1 cellular context compared by ENCODE assay signal in the genomic region with DNA sequence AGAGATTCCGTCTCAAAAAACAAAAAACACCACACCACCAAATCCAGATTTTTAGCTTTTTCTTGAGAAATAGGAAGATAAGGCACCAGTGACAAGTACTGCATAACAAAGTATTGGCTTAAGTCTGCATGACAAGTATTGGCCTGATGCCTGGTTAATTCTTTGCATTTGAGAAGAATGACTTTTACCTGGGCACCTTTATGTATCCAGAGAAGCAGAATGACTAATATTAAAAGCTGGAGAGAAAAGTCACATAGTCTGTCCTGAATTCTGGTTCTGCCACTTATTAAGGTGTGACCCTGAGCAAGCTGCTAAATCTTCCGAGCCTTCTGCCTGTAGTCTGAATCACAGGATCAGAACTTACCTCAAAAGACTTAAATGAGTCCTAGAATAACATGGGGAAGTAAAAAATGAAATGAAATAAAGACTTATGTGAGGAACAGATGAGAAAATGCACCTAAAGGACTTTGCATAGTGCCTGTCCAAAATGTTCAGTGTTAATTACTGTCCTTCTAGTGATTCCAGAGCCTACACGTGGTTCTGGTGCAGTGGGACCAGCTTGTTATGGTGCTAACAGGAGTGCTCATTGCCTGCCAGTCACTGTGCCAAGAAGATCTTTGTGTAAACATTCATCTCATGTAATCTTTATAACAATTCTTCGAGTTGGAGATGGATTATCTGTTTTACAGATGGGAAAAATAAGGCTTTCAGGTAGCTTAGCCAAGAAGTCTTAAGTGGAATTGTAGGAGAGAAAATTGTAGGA.
TF ChIP-seq lines count a peak whose summit lies in the region.

No MANE protein-coding gene starts in this region.

TF ChIP-seq in SK-N-SH treated with all-trans-retinoic acid at 6 μM for 48 hours, 23 proteins besides CTCF, POLR2A, EP300 and RAD21 (continued from another document):
- TF ChIP-seq, protein P1, sequence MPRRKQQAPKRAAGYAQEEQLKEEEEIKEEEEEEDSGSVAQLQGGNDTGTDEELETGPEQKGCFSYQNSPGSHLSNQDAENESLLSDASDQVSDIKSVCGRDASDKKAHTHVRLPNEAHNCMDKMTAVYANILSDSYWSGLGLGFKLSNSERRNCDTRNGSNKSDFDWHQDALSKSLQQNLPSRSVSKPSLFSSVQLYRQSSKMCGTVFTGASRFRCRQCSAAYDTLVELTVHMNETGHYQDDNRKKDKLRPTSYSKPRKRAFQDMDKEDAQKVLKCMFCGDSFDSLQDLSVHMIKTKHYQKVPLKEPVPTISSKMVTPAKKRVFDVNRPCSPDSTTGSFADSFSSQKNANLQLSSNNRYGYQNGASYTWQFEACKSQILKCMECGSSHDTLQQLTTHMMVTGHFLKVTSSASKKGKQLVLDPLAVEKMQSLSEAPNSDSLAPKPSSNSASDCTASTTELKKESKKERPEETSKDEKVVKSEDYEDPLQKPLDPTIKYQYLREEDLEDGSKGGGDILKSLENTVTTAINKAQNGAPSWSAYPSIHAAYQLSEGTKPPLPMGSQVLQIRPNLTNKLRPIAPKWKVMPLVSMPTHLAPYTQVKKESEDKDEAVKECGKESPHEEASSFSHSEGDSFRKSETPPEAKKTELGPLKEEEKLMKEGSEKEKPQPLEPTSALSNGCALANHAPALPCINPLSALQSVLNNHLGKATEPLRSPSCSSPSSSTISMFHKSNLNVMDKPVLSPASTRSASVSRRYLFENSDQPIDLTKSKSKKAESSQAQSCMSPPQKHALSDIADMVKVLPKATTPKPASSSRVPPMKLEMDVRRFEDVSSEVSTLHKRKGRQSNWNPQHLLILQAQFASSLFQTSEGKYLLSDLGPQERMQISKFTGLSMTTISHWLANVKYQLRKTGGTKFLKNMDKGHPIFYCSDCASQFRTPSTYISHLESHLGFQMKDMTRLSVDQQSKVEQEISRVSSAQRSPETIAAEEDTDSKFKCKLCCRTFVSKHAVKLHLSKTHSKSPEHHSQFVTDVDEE (CRISPR knock-in tag; IDR thresholded peaks at IDR 0.05), result no peak
- TF ChIP-seq ZC3H10 (CRISPR knock-in tag; IDR thresholded peaks at IDR 0.05) (no peak), ZNF70 (CRISPR knock-in tag; IDR thresholded peaks at IDR 0.05) (no peak), TCF4 (CRISPR knock-in tag; IDR thresholded peaks at IDR 0.05; ENCODE audit: borderline replicate concordance) (no peak), ZNF565 (CRISPR knock-in tag; conservative IDR thresholded peaks at IDR 0.05; ENCODE audit: low read depth) (no peak)
- TF ChIP-seq, protein P2, sequence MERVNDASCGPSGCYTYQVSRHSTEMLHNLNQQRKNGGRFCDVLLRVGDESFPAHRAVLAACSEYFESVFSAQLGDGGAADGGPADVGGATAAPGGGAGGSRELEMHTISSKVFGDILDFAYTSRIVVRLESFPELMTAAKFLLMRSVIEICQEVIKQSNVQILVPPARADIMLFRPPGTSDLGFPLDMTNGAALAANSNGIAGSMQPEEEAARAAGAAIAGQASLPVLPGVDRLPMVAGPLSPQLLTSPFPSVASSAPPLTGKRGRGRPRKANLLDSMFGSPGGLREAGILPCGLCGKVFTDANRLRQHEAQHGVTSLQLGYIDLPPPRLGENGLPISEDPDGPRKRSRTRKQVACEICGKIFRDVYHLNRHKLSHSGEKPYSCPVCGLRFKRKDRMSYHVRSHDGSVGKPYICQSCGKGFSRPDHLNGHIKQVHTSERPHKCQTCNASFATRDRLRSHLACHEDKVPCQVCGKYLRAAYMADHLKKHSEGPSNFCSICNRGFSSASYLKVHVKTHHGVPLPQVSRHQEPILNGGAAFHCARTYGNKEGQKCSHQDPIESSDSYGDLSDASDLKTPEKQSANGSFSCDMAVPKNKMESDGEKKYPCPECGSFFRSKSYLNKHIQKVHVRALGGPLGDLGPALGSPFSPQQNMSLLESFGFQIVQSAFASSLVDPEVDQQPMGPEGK (CRISPR knock-in tag; IDR thresholded peaks at IDR 0.05; ENCODE audit: borderline replicate concordance), result no peak
